In the genomic region with DNA sequence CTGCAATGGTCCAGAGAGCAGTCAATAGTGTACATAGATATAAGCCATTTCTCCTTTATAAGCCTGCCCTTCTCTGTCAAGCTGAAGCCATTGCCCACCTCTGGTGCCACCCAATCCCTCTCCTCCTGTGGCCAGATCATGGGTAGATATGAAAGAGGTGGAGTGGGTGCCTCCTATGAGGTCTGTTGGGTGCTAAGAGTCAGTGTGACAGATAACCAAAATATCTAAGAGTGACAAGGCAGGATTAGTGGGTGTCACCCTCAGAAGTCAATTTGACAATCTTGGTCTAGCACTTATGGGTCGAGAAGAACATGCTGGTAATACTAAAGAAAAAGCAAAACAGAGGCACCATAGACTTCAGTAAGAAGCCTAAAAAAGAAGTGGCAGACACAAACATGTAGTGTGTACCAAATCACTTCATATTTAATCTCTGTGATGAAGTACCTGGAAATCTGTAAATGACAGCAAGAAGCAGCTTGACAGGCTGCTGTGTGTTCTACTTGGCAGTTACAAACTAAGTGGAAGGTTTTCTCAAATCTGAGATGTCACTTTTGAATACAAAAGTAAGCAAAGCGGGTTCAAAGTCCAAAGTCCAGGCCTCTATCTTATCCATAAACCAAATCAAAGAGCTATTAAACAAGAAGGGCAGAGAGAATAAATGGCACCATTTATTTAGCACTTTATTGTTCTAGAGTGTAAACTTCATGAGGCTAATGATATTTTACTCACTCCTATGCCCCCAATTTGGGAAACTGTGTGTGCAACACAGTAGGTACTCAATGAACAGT, we compare ENCODE assay signal across 16 cellular contexts.
"Had no signal": no experiment of that assay in that cellular context is flagged by ENCODE, and none has a peak within 500 bp of the region (broad histone marks: within the 10 kb centered on the region; RNA-seq: fewer than 3 reads in every experiment).

No MANE protein-coding gene starts in this region.

- H3K4me1 Mint-ChIP-seq: nephron progenitor cell; stimulated activated memory B cell treated with anti-CD40 and anti-IgM and Interleukin-4, amounts not matched to agents 10 μg/mL and 1 μg/mL and 100 μg/mL, for 72 hours had no signal

- H3K4me3 Mint-ChIP-seq: nephron progenitor cell; stimulated activated memory B cell treated with anti-CD40 and anti-IgM and Interleukin-4, amounts not matched to agents 10 μg/mL and 1 μg/mL and 100 μg/mL, for 72 hours; stimulated activated naive CD8-positive, alpha-beta T cell treated with anti-CD3 and anti-CD28 coated beads, Interleukin-15, Interleukin-2, amounts not matched to agents 100 ng/mL and 50 ng/mL, for 24 hours had no signal

- H3K9me3 Mint-ChIP-seq: stimulated activated memory B cell treated with anti-CD40 and anti-IgM and Interleukin-4, amounts not matched to agents 10 μg/mL and 1 μg/mL and 100 μg/mL, for 72 hours had no signal

- H3K36me3 ChIP-seq: lower lobe of right lung, prostate gland, right atrium auricular region, thyroid gland, vagina had no signal

- H3K4me1 ChIP-seq: lower lobe of right lung, prostate gland, right atrium auricular region, thyroid gland, vagina had no signal

- H3K27ac ChIP-seq: lower lobe of right lung, prostate gland, right atrium auricular region, thyroid gland, vagina had no signal

- H3K27me3 Mint-ChIP-seq: stimulated activated memory B cell treated with anti-CD40 and anti-IgM and Interleukin-4, amounts not matched to agents 10 μg/mL and 1 μg/mL and 100 μg/mL, for 72 hours; stimulated activated naive CD8-positive, alpha-beta T cell treated with anti-CD3 and anti-CD28 coated beads, Interleukin-15, Interleukin-2, amounts not matched to agents 100 ng/mL and 50 ng/mL, for 24 hours had no signal

- H3K4me3 ChIP-seq: lower lobe of right lung, prostate gland, right atrium auricular region, thyroid gland, vagina had no signal

- H3K9me3 ChIP-seq: lower lobe of right lung, prostate gland, right atrium auricular region, thyroid gland, vagina had no signal

- H3K27ac Mint-ChIP-seq: nephron progenitor cell; stimulated activated memory B cell treated with anti-CD40 and anti-IgM and Interleukin-4, amounts not matched to agents 10 μg/mL and 1 μg/mL and 100 μg/mL, for 72 hours; stimulated activated naive CD8-positive, alpha-beta T cell treated with anti-CD3 and anti-CD28 coated beads, Interleukin-15, Interleukin-2, amounts not matched to agents 100 ng/mL and 50 ng/mL, for 24 hours had no signal

- ATAC-seq: left ventricle myocardium superior; lower lobe of right lung; sciatic nerve; stimulated activated memory B cell treated with anti-CD40 and anti-IgM and Interleukin-4, amounts not matched to agents 10 μg/mL and 1 μg/mL and 100 μg/mL, for 72 hours had no signal

- H3K36me3 Mint-ChIP-seq: stimulated activated memory B cell treated with anti-CD40 and anti-IgM and Interleukin-4, amounts not matched to agents 10 μg/mL and 1 μg/mL and 100 μg/mL, for 72 hours had no signal

- H3K27me3 ChIP-seq: right atrium auricular region, thyroid gland, vagina had no signal

- DNase-seq: cortex of kidney; hypothalamus; left ventricle myocardium superior; lower lobe of right lung; nephron progenitor cell; nucleus accumbens; stimulated activated CD4-positive, alpha-beta T cell treated with anti-CD3 and anti-CD28 coated beads, Interleukin-2, amount 100 ng/mL, for 24 hours; stimulated activated CD4-positive, alpha-beta T cell treated with anti-CD3 and anti-CD28 coated beads, Interleukin-4, amount 100 ng/mL, for 24 hours; thyroid gland; trophoblast cell had no signal
